ENCODE assay signal across 1 cellular context in genomic region chr16:47052666-47053640, GRCh38.
TF ChIP-seq lines count a peak whose summit lies in the region.

No MANE protein-coding gene starts in this region.

TF ChIP-seq in HepG2, 621 proteins besides CTCF, POLR2A, EP300 and RAD21 (continued from another document):
- no peak for TF ChIP-seq FOXK2 (IDR thresholded peaks at IDR 0.05)
- TF ChIP-seq ZNF788 (CRISPR knock-in tag; IDR thresholded peaks at IDR 0.05; ENCODE audit: borderline replicate concordance), result no peak
- TF ChIP-seq RFX1 (IDR thresholded peaks at IDR 0.05), result no peak
- no peak for TF ChIP-seq ZNF367 (CRISPR knock-in tag; IDR thresholded peaks at IDR 0.05; ENCODE audit: borderline replicate concordance)
- TF ChIP-seq ZNF121 (CRISPR knock-in tag; IDR thresholded peaks at IDR 0.05), result peak; percentile 53; the same call in 1 of the 2 replicates
- TF ChIP-seq ZBTB40 (IDR thresholded peaks at IDR 0.05), result no peak
- TF ChIP-seq ZBTB40 (CRISPR knock-in tag; IDR thresholded peaks at IDR 0.05), result 0 out of 2 replicates have a peak, but pooled peaks have one; percentile 37
- TF ChIP-seq TFDP2 (CRISPR knock-in tag; IDR thresholded peaks at IDR 0.05), result no peak
